In the genomic region with DNA sequence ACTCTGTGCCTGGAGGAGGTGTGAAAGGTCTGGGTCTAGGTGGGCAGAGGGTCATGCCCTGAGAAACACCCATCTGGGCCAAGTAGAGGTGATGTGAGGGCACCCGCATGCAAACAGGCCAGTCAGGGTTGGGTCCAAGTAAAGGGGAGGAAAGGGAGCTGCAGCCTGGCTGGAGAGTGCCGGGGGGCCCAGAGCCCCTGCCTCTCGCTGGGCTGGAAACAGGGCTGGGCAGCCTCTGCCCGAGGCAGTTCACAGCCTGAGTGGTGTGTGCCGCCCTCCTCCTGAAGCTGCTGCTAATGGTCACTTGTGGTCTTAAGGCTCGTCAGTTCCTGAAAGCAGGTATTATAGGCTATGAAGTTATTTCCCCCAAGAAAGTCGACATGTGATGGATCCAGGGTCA, we compare ENCODE assay signal across 35 cellular contexts. TPM values are rescaled to one million over a fixed set of nuclear protein-coding genes. Genes with fewer than 3 reads are reported as not detected.
"Had no signal": no experiment of that assay in that cellular context is flagged by ENCODE, and none has a peak within 500 bp of the region (broad histone marks: within the 10 kb centered on the region; RNA-seq: fewer than 3 reads in every experiment).

No MANE protein-coding gene starts in this region.

- H3K4me3 ChIP-seq: adrenal gland, ascending aorta, body of pancreas, breast epithelium, cardiac muscle cell had no signal

- H3K4me1 ChIP-seq: adrenal gland, ascending aorta, breast epithelium had no signal

- H3K27me3 ChIP-seq: ascending aorta, body of pancreas, cardiac muscle cell had no signal

- H3K9me3 ChIP-seq: adrenal gland, ascending aorta, body of pancreas, breast epithelium had no signal

- H3K36me3 ChIP-seq: adrenal gland, ascending aorta, brain microvascular endothelial cell, breast epithelium, cardiac muscle cell had no signal

- DNase-seq: activated effector memory CD4-positive, alpha-beta T cell treated with anti-CD3 and anti-CD28 coated beads, Interleukin-2, amount 50 U/mL, for 16 hours; activated effector memory CD4-positive, alpha-beta T cell treated with Interleukin-2 at 50 U/mL for 16 hours; activated gamma-delta T cell; activated gamma-delta T cell treated with Interleukin-2 at 50 U/mL for 16 hours; activated naive CD4-positive, alpha-beta T cell; activated naive CD4-positive, alpha-beta T cell treated with anti-CD3 and anti-CD28 coated beads for 36 hours; activated naive CD4-positive, alpha-beta T cell treated with anti-CD3 and anti-CD28 coated beads, Interleukin-2, amount 10 ng/mL, durations not matched to agents 7 days and 5 days; activated naive CD4-positive, alpha-beta T cell treated with anti-CD3 and anti-CD28 coated beads, Interleukin-2, amount 50 U/mL, for 16 hours; activated naive CD4-positive, alpha-beta T cell treated with Interleukin-2 at 50 U/mL for 16 hours; activated naive CD8-positive, alpha-beta T cell treated with anti-CD3 and anti-CD28 coated beads for 36 hours; activated naive CD8-positive, alpha-beta T cell treated with anti-CD3 and anti-CD28 coated beads, Interleukin-2, amount 10 ng/mL, durations not matched to agents 7 days and 5 days; activated naive CD8-positive, alpha-beta T cell treated with anti-CD3 and anti-CD28 coated beads, Interleukin-2, amount 50 U/mL, for 24 hours; activated T-cell treated with anti-CD3 and anti-CD28 coated beads for 4 hours; activated T-cell treated with anti-CD3 and anti-CD28 coated beads, Interleukin-2, amount 50 U/mL, for 1 hour; activated T-cell treated with anti-CD3 and anti-CD28 coated beads, Interleukin-2, amount 50 U/mL, for 24 hours; activated T-cell treated with anti-CD3 and anti-CD28 coated beads, Interleukin-2, amount 50 U/mL, for 4 hours; activated T-cell treated with anti-CD3 and anti-CD28 coated beads, Interleukin-2, amount 50 U/mL, for 48 hours; activated T-cell treated with anti-CD3 and anti-CD28 coated beads, Interleukin-2, amount 50 U/mL, for 72 hours; adrenal gland; amniotic stem cell; amygdala; anterior cingulate cortex; aorta; body of pancreas; brain microvascular endothelial cell; caudate nucleus; central memory CD4-positive, alpha-beta T cell; cerebellar nuclear complex had no signal

- FAIRE-seq: astrocyte, bronchial epithelial cell had no signal

- ATAC-seq: activated naive CD4-positive, alpha-beta T cell treated with anti-CD3 and anti-CD28 coated beads, Interleukin-2, amount 50 U/mL, for 72 hours; activated naive CD8-positive, alpha-beta T cell treated with anti-CD3 and anti-CD28 coated beads, Interleukin-2, amount 50 U/mL, for 24 hours; activated T-cell treated with anti-CD3 and anti-CD28 coated beads, Interleukin-2, amount 50 U/mL, for 4 hours; activated T-cell treated with anti-CD3 and anti-CD28 coated beads, Interleukin-2, amount 50 U/mL, for 72 hours; activated T-helper 17 cell treated with anti-CD3 and anti-CD28 coated beads, Interleukin-2, amount 50 U/mL, for 72 hours; body of pancreas had no signal

- H3K27ac ChIP-seq: adrenal gland, ascending aorta, body of pancreas, brain microvascular endothelial cell, breast epithelium, cardiac muscle cell had no signal

RNA-seq across cellular contexts. Expression of gene CYP2E1, which starts 7.3 kb away (rescaled TPM):
- total RNA-seq: activated naive CD8-positive, alpha-beta T cell treated with anti-CD3 and anti-CD28 coated beads for 36 hours had no signal

RNA-seq across cellular contexts. Expression of gene SYCE1, which starts 31.0 kb away (rescaled TPM):
- total RNA-seq: ascending aorta, bronchial epithelial cell, cardiac muscle cell had no signal
